9 cellular contexts compared by ENCODE assay signal in genomic region chr12:113422929-113423669, GRCh38. TPM values are rescaled to one million over a fixed set of nuclear protein-coding genes. Genes with fewer than 3 reads are reported as not detected.
A peak's percentile ranks its signal among the peaks of the same experiment; 100 is the strongest.
DNase-seq lines count a peak whose midpoint lies in the region; ATAC-seq and TF ChIP-seq lines count a peak whose summit lies in the region.
"Had no signal": no experiment of that assay in that cellular context is flagged by ENCODE, and none has a peak within 500 bp of the region (broad histone marks: within the 10 kb centered on the region; RNA-seq: fewer than 3 reads in every experiment).

No MANE protein-coding gene starts in this region.

- DNase-seq in GM12864 (ENCODE audit: low read depth): no peak
- DNase-seq in UCSD-AML1 (lab: John Stamatoyannopoulos, UW; ENCODE audit: unreplicated experiment): peak; percentile 18
- DNase-seq in hepatocyte (ENCODE audit: low spot score): no peak
- DNase-seq in D341Med (ENCODE audit: low spot score): no peak
- no peak for DNase-seq in iPS-NIHi7 (ENCODE audit: extremely low spot score)

- no peak for ATAC-seq in GM19455 (IDR thresholded peaks at IDR 0.05; ENCODE audit: unreplicated experiment)
- no peak for ATAC-seq in GM18858 (IDR thresholded peaks at IDR 0.05; ENCODE audit: unreplicated experiment)

- no peaks in the 10 kb centered on the region for H3K36me3 ChIP-seq in hepatocyte (replicated peaks; ENCODE audit: insufficient read depth, low read depth)

- no peaks in the 10 kb centered on the region for H3K27me3 ChIP-seq in hepatocyte

- H2AFZ ChIP-seq in hepatocyte: no peak overlapping the region

- TF ChIP-seq CTCF in GM12864 (IDR thresholded peaks at IDR 0.05; ENCODE audit: low read depth, low read length, missing control alignments) (no peak), hepatocyte (IDR thresholded peaks at IDR 0.05; ENCODE audit: poor library complexity) (no peak)

- no peaks in the 10 kb centered on the region for H4K20me1 ChIP-seq in hepatocyte (ENCODE audit: insufficient read depth, poor library complexity, severe bottlenecking)

- peak overlapping the region; percentile 85 for H3K27ac ChIP-seq in hepatocyte
- H3K27ac ChIP-seq in skin epidermis: peak overlapping the region in 17 of 21 experiments; percentile 4 to 87 (median 72)

- peak overlapping the region; percentile 62 for H3K4me3 ChIP-seq in GM12864 (ENCODE audit: low read depth, low read length)
- no peak overlapping the region for H3K4me3 ChIP-seq in hepatocyte
- H3K4me3 ChIP-seq in skin epidermis: peak overlapping the region in 6 of 7 experiments; percentile 27 to 46 (median 38)

- peaks cover 5% of the 10 kb centered on the region for H3K4me1 ChIP-seq in hepatocyte (ENCODE audit: insufficient read depth)

- no peaks in the 10 kb centered on the region for H3K9me3 ChIP-seq in hepatocyte (ENCODE audit: low read depth)

- peaks cover 3% of the 10 kb centered on the region for H3K79me2 ChIP-seq in hepatocyte

- no peaks in the 10 kb centered on the region for H3K9me2 ChIP-seq in hepatocyte (replicated peaks; ENCODE audit: insufficient read depth)

- peak overlapping the region; percentile 75 for H3K4me2 ChIP-seq in hepatocyte

- 86% methylated on average over 6 of the region's 6 CpGs for WGBS in hepatocyte (ENCODE audit: low lambda C conversion rate, missing lambda C conversion rate)

RNA-seq across cellular contexts. Expression of gene SDSL, which starts 0.9 kb away (rescaled TPM):
- 10.3 and 13.8 TPM in 2 replicates for total RNA-seq in hepatocyte
- polyA plus RNA-seq in hepatocyte: 24.7 and 26.7 TPM in 2 replicates
- total RNA-seq: activated CD8-positive, alpha-beta memory T cell treated with anti-CD3 and anti-CD28 coated beads for 36 hours had no signal

RNA-seq across cellular contexts. Expression of gene SDS, which starts 19.4 kb away (rescaled TPM):
- 0.43 and 1.3 TPM in 2 replicates for total RNA-seq in hepatocyte
- 0.39 and 1.1 TPM in 2 replicates for polyA plus RNA-seq in hepatocyte
- total RNA-seq: activated CD8-positive, alpha-beta memory T cell treated with anti-CD3 and anti-CD28 coated beads for 36 hours had no signal

RNA-seq across cellular contexts. Expression of gene LHX5, which starts 48.6 kb away (rescaled TPM):
- 0.04 and 0.10 TPM in 2 replicates for total RNA-seq in hepatocyte
- polyA plus RNA-seq in hepatocyte: 0.06 TPM in 1 of 2 replicates, not detected in the other
- total RNA-seq: activated CD8-positive, alpha-beta memory T cell treated with anti-CD3 and anti-CD28 coated beads for 36 hours had no signal
